In genomic region chr2:215882689-215883088, GRCh38 we compare ENCODE assay signal across 21 cellular contexts.
DNase-seq lines count a peak whose midpoint lies in the region; ATAC-seq and TF ChIP-seq lines count a peak whose summit lies in the region.
"Had no signal": no experiment of that assay in that cellular context is flagged by ENCODE, and none has a peak within 500 bp of the region (broad histone marks: within the 10 kb centered on the region; RNA-seq: fewer than 3 reads in every experiment).

No MANE protein-coding gene starts in this region.

- no peaks in the 10 kb centered on the region for H3K9me3 Mint-ChIP-seq in MCF 10A (ENCODE audit: unreplicated experiment)
- H3K9me3 Mint-ChIP-seq: CD8-positive, alpha-beta T cell had no signal

- peaks cover 13% of the 10 kb centered on the region for H3K4me1 Mint-ChIP-seq in MCF 10A (ENCODE audit: insufficient read depth, unreplicated experiment)

- H3K4me3 ChIP-seq in mammary epithelial cell (replicated peaks in 1 of 3; ENCODE audit: insufficient read depth in 1 of 3, low read depth in 2 of 3, low read length in 3 of 3) (no peak overlapping the region), brain microvascular endothelial cell (ENCODE audit: low read depth, low read length) (no peak overlapping the region)

- intact Hi-C loops in mammary epithelial cell (cut with micrococcal nuclease) (no loop called here), MCF 10A (cut with micrococcal nuclease) (no loop called here)

- H3K36me3 Mint-ChIP-seq in MCF 10A (ENCODE audit: insufficient read depth, unreplicated experiment), result no peaks in the 10 kb centered on the region
- H3K36me3 Mint-ChIP-seq: CD8-positive, alpha-beta T cell had no signal

- CTCF ChIA-PET in mammary epithelial cell (lab: Charles Lee; ENCODE audit: low non-redundant PET) (interaction anchor here (0.5 kb wide), 1 partner anchor 12 kb away, joined by 3 read pairs; no protein-coding TSS in a partner anchor), MCF 10A (lab: Yijun Ruan, JAX) (interaction anchor here (0.5 kb wide), 1 partner anchor 108 kb away, joined by 3 read pairs; no protein-coding TSS in a partner anchor)

- no peaks in the 10 kb centered on the region for H3K9me3 ChIP-seq in mammary epithelial cell (replicated peaks; ENCODE audit: insufficient read depth, low read length)
- H3K9me3 ChIP-seq: SK-N-SH had no signal

- POLR2A ChIA-PET in MCF 10A (lab: Yijun Ruan, JAX), result no interaction called here

- no peaks in the 10 kb centered on the region for H4K20me1 ChIP-seq in mammary epithelial cell (ENCODE audit: insufficient read depth, low read length)

- H3K27ac Mint-ChIP-seq in MCF 10A (ENCODE audit: low read depth, unreplicated experiment), result no peak overlapping the region
- H3K27ac Mint-ChIP-seq: CD8-positive, alpha-beta T cell had no signal

- TF ChIP-seq CTCF in mammary epithelial cell (conservative IDR thresholded peaks at IDR 0.05 in 1 of 2, IDR thresholded peaks at IDR 0.05 in 1 of 2; ENCODE audit: extremely low read depth in 1 of 2, insufficient read depth in 1 of 2, low read depth in 1 of 2, low read length in 2 of 2) (no peak), MCF 10A (IDR thresholded peaks at IDR 0.05; ENCODE audit: unreplicated experiment) (no peak), brain microvascular endothelial cell (IDR thresholded peaks at IDR 0.05; ENCODE audit: low read depth, low read length, missing control alignments) (no peak)

- peak; percentile 81 for DNase-seq in mammary epithelial cell
- DNase-seq in MCF 10A (ENCODE audit: unreplicated experiment), result no peak
- peak; percentile 41 for DNase-seq in brain microvascular endothelial cell
- peak; percentile 22 for DNase-seq in glomerular visceral epithelial cell (ENCODE audit: extremely low spot score)
- no peak for DNase-seq in NCI-H2196 (lab: John Stamatoyannopoulos, UW; ENCODE audit: unreplicated experiment)
- DNase-seq: CD8-positive, alpha-beta T cell; DMS79 treated with DMSO at 0.1 percent for 48 hours; H7; NCI-H1048; NCI-H146; NCI-H2081 treated with DMSO at 0.1 percent for 48 hours; NCI-H345; NCI-H526 treated with DMSO at 0.1 percent for 48 hours; NK-92 treated with Interleukin-12 subunit alpha and Interleukin-12 subunit beta, amount 100 ng/mL, for 24 hours; OCI-M1; Right ventricle myocardium superior; SK-N-SH had no signal

- H3K27me3 Mint-ChIP-seq in MCF 10A (ENCODE audit: insufficient read depth, unreplicated experiment), result no peaks in the 10 kb centered on the region

- BruUV-seq in mammary epithelial cell (replicated peaks; lab: Mats Ljungman, UMichigan) (no TSS peak), MCF 10A (replicated peaks; lab: Mats Ljungman, UMichigan) (no TSS peak)

- no peaks in the 10 kb centered on the region for H3K36me3 ChIP-seq in mammary epithelial cell (ENCODE audit: insufficient read depth, low read length)
- H3K36me3 ChIP-seq in brain microvascular endothelial cell (replicated peaks), result no peaks in the 10 kb centered on the region

- H3K27ac ChIP-seq in mammary epithelial cell (ENCODE audit: insufficient read depth, low read depth, low read length) (peak overlapping the region; percentile 5), brain microvascular endothelial cell (no peak overlapping the region)
- H3K27ac ChIP-seq: 22Rv1 had no signal

- H3K4me3 Mint-ChIP-seq in MCF 10A (ENCODE audit: unreplicated experiment), result no peak overlapping the region
- H3K4me3 Mint-ChIP-seq: CD8-positive, alpha-beta T cell had no signal

- in situ Hi-C loops in mammary epithelial cell (cut with MboI; ENCODE audit: low sequenced_read_pairs in 2 of 2), result no loop called here
- in situ Hi-C loops in brain microvascular endothelial cell (cut with HindIII; ENCODE audit: low pct_ligation_motif_present, low sequenced_read_pairs), result no loop called here

- dilution Hi-C loops in mammary epithelial cell (cut with HindIII; ENCODE audit: low sequenced_read_pairs), result no loop called here

- no peak overlapping the region for H3K9ac ChIP-seq in mammary epithelial cell (ENCODE audit: insufficient read depth, low read length)
- H3K9ac ChIP-seq: SK-N-SH had no signal

- H2AFZ ChIP-seq in mammary epithelial cell (ENCODE audit: low read depth, low read length), result no peak overlapping the region

- peaks cover 4% of the 10 kb centered on the region for H3K4me1 ChIP-seq in mammary epithelial cell (ENCODE audit: insufficient read depth, low read length)

- no peaks in the 10 kb centered on the region for H3K79me2 ChIP-seq in mammary epithelial cell (ENCODE audit: insufficient read depth, low read length)

- H3K27me3 ChIP-seq in mammary epithelial cell (ENCODE audit: insufficient read depth, low read length) (no peaks in the 10 kb centered on the region), brain microvascular endothelial cell (replicated peaks) (no peaks in the 10 kb centered on the region)

- no peak for ATAC-seq in GM18511 (IDR thresholded peaks at IDR 0.05; ENCODE audit: unreplicated experiment)
- ATAC-seq in HG02885 (IDR thresholded peaks at IDR 0.05; ENCODE audit: poor library complexity, unreplicated experiment), result no peak
- ATAC-seq in HG03025 (IDR thresholded peaks at IDR 0.05; ENCODE audit: low FRiP score, unreplicated experiment), result no peak
- ATAC-seq: CD8-positive, alpha-beta T cell had no signal

- no peak overlapping the region for H3K4me2 ChIP-seq in mammary epithelial cell (ENCODE audit: insufficient read depth, low read depth, low read length)
- H3K4me2 ChIP-seq: SK-N-SH had no signal

- WGBS in mammary epithelial cell (ENCODE audit: low coverage, missing lambda C conversion rate), result 18% methylated on average over 2 of the region's 2 CpGs

Comparison
In these comparisons a context has a peak if more than half of its experiments do, and no peak if none do; other contexts are left out.
1. DNase-seq: peak in mammary epithelial cell (single experiment), brain microvascular endothelial cell (single experiment) and glomerular visceral epithelial cell (single experiment); none in MCF 10A (single experiment) and NCI-H2196 (single experiment).